9 cellular contexts compared by ENCODE assay signal in the genomic region with DNA sequence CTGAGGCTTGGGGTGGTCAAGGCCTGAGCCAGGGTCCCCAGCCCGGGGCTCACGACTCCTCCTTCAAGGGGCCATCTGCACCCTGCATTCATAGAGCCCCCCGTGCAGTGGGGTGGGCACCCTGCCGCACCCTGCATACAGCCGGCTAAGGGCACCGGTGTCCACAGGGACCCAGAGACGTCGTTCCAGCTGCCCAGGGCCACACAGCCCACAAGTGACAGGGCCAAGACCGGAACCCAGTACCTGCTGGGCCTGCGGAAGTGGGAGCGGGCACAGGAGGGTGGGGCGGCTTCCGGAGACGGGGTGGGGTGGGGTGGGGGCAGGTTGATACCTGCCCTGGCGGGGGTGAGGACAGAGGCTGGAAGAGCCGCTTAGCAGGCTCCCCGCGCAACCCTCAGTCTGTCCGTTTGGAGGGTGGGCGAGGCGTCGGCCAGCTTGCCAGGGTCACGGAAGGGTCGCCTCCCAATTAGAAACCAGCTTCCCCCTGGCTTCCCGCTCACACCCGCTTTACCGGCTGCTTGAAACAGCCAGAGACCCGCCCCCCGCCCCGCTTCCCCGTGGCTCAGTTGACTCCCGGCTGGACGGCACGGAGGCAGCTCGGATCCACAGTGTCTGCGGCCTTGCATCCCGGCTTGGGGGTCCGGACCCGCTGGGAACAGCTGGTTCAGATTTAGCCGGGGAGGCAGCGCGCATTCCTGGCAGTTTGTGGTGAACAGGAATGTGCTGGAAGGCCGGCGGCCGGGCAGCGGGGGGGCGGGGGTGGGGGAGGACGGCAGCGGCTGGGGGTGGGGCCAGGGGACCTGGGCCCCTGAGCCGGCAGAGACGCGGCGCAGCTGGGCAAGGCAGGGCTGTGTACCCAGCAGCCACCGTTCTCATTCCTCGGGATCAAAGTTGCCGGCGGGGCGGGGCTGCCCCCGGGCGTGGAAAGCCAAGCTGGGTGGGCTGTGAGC. TPM values are rescaled to one million over a fixed set of nuclear protein-coding genes. Genes with fewer than 3 reads are reported as not detected.
A peak's percentile ranks its signal among the peaks of the same experiment; 100 is the strongest.
DNase-seq lines count a peak whose midpoint lies in the region; ATAC-seq and TF ChIP-seq lines count a peak whose summit lies in the region.
"Had no signal": no experiment of that assay in that cellular context is flagged by ENCODE, and none has a peak within 500 bp of the region (broad histone marks: within the 10 kb centered on the region; RNA-seq: fewer than 3 reads in every experiment).

No MANE protein-coding gene starts in this region.

- WGBS in ovary, 3 donors = 1 to 3% (median 1%) methylated on average over 40 to 60 of the region's 60 CpGs

- H3K27me3 Mint-ChIP-seq in activated naive CD4-positive, alpha-beta T cell treated with anti-CD3 and anti-CD28 coated beads, Interleukin-2, amount 10 ng/mL, durations not matched to agents 7 days and 5 days = no peaks in the 10 kb centered on the region

- H3K4me3 Mint-ChIP-seq in activated naive CD4-positive, alpha-beta T cell treated with anti-CD3 and anti-CD28 coated beads, Interleukin-2, amount 10 ng/mL, durations not matched to agents 7 days and 5 days = peak overlapping the region; percentile 97

- H3K36me3 ChIP-seq in PC-9 (ENCODE audit: low read depth) (no peaks in the 10 kb centered on the region), ovary (no peaks in the 10 kb centered on the region)

- no TSS peak for BruUV-seq in PC-9 (replicated peaks; lab: Mats Ljungman, UMichigan)

- H2AFZ ChIP-seq in PC-9 = peak overlapping the region; percentile 78

- peaks cover 32% of the 10 kb centered on the region for H3K36me3 Mint-ChIP-seq in activated naive CD4-positive, alpha-beta T cell treated with anti-CD3 and anti-CD28 coated beads, Interleukin-2, amount 10 ng/mL, durations not matched to agents 7 days and 5 days

- H3K79me2 ChIP-seq in PC-9 (ENCODE audit: low read depth) = peaks cover 29% of the 10 kb centered on the region

- POLR2A ChIA-PET in PC-9 (lab: Charles Lee; ENCODE audit: unreplicated experiment) = interaction anchor here (0.6 kb wide), 2 partner anchors 25 to 49 kb away, joined by 3 to 21 read pairs; no protein-coding TSS in a partner anchor

- H3K4me3 ChIP-seq in PC-9 (peak overlapping the region; percentile 91), ovary (peak overlapping the region; percentile 83)

- H3K27me3 ChIP-seq in PC-9 (ENCODE audit: insufficient read depth, low read depth) (no peaks in the 10 kb centered on the region), ovary (no peaks in the 10 kb centered on the region)

- ATAC-seq in GM18511 (IDR thresholded peaks at IDR 0.05; ENCODE audit: unreplicated experiment) = peak; percentile 48
- ATAC-seq in GM18498 (IDR thresholded peaks at IDR 0.05; ENCODE audit: unreplicated experiment) = no peak

- TF ChIP-seq POLR2A in ovary (IDR thresholded peaks at IDR 0.05) = no peak

- H3F3A ChIP-seq in PC-9 (ENCODE audit: insufficient read depth, low read depth) = peaks cover 24% of the 10 kb centered on the region

- TF ChIP-seq CTCF in PC-9 (conservative IDR thresholded peaks at IDR 0.05) = no peak
- TF ChIP-seq CTCF in ovary (IDR thresholded peaks at IDR 0.05) = no peak

- intact Hi-C loops in PC-9 (cut with micrococcal nuclease; ENCODE audit: unreplicated experiment) (no loop called here), ovary (cut with DNase I) (loop anchor here in 2 of 4 donors (5.0 to 10.0 kb wide), 2 partner anchors 69 to 217 kb away; partner anchors contain the start of genes ATP5F1D (in 1 of the 2), MIDN (in 1 of the 2) and POLR2E (in 1 of the 2))

- no peaks in the 10 kb centered on the region for H3K9me3 Mint-ChIP-seq in activated naive CD4-positive, alpha-beta T cell treated with anti-CD3 and anti-CD28 coated beads, Interleukin-2, amount 10 ng/mL, durations not matched to agents 7 days and 5 days

- H3K4me1 ChIP-seq in PC-9 (replicated peaks; ENCODE audit: insufficient read depth) = peaks cover 9% of the 10 kb centered on the region; the same call in 1 of the 2 replicates
- H3K4me1 ChIP-seq in ovary (ENCODE audit: insufficient read depth) = peaks cover 8% of the 10 kb centered on the region

- H4K20me1 ChIP-seq in PC-9 (ENCODE audit: insufficient read depth) = peaks cover 5% of the 10 kb centered on the region; the same call in 1 of the 2 replicates

- no peak for TF ChIP-seq EP300 in ovary (IDR thresholded peaks at IDR 0.05)

- peak overlapping the region; percentile 62 for H3K27ac ChIP-seq in PC-9
- peak overlapping the region; percentile 87 to 95 for H3K27ac ChIP-seq in ovary

- peak overlapping the region; percentile 96 for H3K4me2 ChIP-seq in PC-9

- H3K9me3 ChIP-seq in PC-9 (ENCODE audit: insufficient read depth, low read depth) (no peaks in the 10 kb centered on the region), ovary (no peaks in the 10 kb centered on the region)

- peaks cover 42% of the 10 kb centered on the region for H3K4me1 Mint-ChIP-seq in activated naive CD4-positive, alpha-beta T cell treated with anti-CD3 and anti-CD28 coated beads, Interleukin-2, amount 10 ng/mL, durations not matched to agents 7 days and 5 days

- H3K27ac Mint-ChIP-seq in activated naive CD4-positive, alpha-beta T cell treated with anti-CD3 and anti-CD28 coated beads, Interleukin-2, amount 10 ng/mL, durations not matched to agents 7 days and 5 days = peak overlapping the region; percentile 93

- DNase-seq in AG08396 (ENCODE audit: low spot score) = peak; percentile 95
- peak; percentile 64 to 72 for DNase-seq in PC-9
- DNase-seq in activated naive CD4-positive, alpha-beta T cell treated with anti-CD3 and anti-CD28 coated beads, Interleukin-2, amount 10 ng/mL, durations not matched to agents 7 days and 5 days = peak; percentile 79
- DNase-seq in glomerular visceral epithelial cell (ENCODE audit: extremely low spot score) = peak; percentile 97
- DNase-seq in ovary = peak; percentile 83 to 92 (median 87)
- no peak for DNase-seq in putamen (ENCODE audit: low spot score)

- CTCF ChIA-PET in PC-9 (lab: Charles Lee) = interaction anchor here (0.7 kb wide), 1 partner anchor 216 kb away, joined by 3 read pairs; no protein-coding TSS in a partner anchor
- CTCF ChIA-PET in activated naive CD4-positive, alpha-beta T cell treated with anti-CD3 and anti-CD28 coated beads, Interleukin-2, amount 10 ng/mL, durations not matched to agents 7 days and 5 days (lab: Charles Lee) = interaction anchor here (0.9 to 1.1 kb wide), 4 partner anchors 12 to 212 kb away, joined by 3 to 4 read pairs (median 3); partner anchors contain the start of gene ABCA7

- H3K9me2 ChIP-seq in PC-9 (ENCODE audit: insufficient read depth) = no peaks in the 10 kb centered on the region

RNA-seq across cellular contexts. Expression of gene CNN2, which starts 1.8 kb away (rescaled TPM):
- 168 and 206 TPM in 2 replicates for total RNA-seq in PC-9 (2021)
- 100 to 1,000 TPM in 6 of 7 donors, 10 to 100 TPM in 1; 60.6 to 438 (median 210) TPM for total RNA-seq in ovary
- 100 to 1,000 TPM in 1 of 2 donors, 10 to 100 TPM in 1; 90.6 to 159 TPM for polyA plus RNA-seq in ovary

RNA-seq across cellular contexts. Expression of gene RNU6-2, which starts 6.9 kb away (rescaled TPM):
- total RNA-seq in PC-9 (2021) (not detected in 2 replicates), ovary (not detected)
- polyA plus RNA-seq in ovary = not detected
- total RNA-seq: NCI-H460 had no signal

RNA-seq across cellular contexts. Expression of gene TMEM259, which starts 7.3 kb away (rescaled TPM):
- total RNA-seq in PC-9 (2021) = 155 and 162 TPM in 2 replicates
- total RNA-seq in ovary = 100 to 1,000 TPM; 105 to 196 (median 127) TPM
- polyA plus RNA-seq in ovary = 100 to 1,000 TPM in 1 of 2 donors, 10 to 100 TPM in 1; 26.0 to 162 TPM

RNA-seq across cellular contexts. Expression of gene ABCA7, which starts 11.7 kb away (rescaled TPM):
- total RNA-seq in PC-9 (2021) (29.9 and 32.0 TPM in 2 replicates), ovary (10 to 100 TPM in 1 of 7 donors, 1 to 10 TPM in 6; 1.5 to 10.5 (median 2.6) TPM)
- polyA plus RNA-seq in ovary = 1 to 10 TPM; 1.4 to 1.9 TPM

RNA-seq across cellular contexts. Expression of gene GRIN3B, which starts 28.0 kb away (rescaled TPM):
- total RNA-seq in PC-9 (2021) (0.11 and 0.13 TPM in 2 replicates), ovary (1 to 10 TPM in 1 of 7 donors, under 1 TPM in 4, not detected in 2; 0.22 to 7.4 (median 0.32) TPM)
- under 1 TPM in 1 of 2 donors, not detected in 1; 0.07 TPM for polyA plus RNA-seq in ovary
- total RNA-seq: NCI-H460 had no signal
